Comparison of ENCODE assay signal across 18 cellular contexts in genomic region chr11:20102393-20102792, GRCh38. TPM values are rescaled to one million over a fixed set of nuclear protein-coding genes. Genes with fewer than 3 reads are reported as not detected.
"Had no signal": no experiment of that assay in that cellular context is flagged by ENCODE, and none has a peak within 500 bp of the region (broad histone marks: within the 10 kb centered on the region; RNA-seq: fewer than 3 reads in every experiment).

No MANE protein-coding gene starts in this region.

- H3K36me3 Mint-ChIP-seq: activated naive CD8-positive, alpha-beta T cell treated with anti-CD3 and anti-CD28 coated beads for 36 hours had no signal

- H3K4me3 ChIP-seq: colonic mucosa, gastrocnemius medialis had no signal

- H3K9me3 Mint-ChIP-seq: activated naive CD8-positive, alpha-beta T cell treated with anti-CD3 and anti-CD28 coated beads for 36 hours; activated T-cell treated with anti-CD3 and anti-CD28 coated beads, Interleukin-2, amount 50 U/mL, for 24 hours; nephron progenitor cell; stimulated activated naive CD8-positive, alpha-beta T cell treated with anti-CD3 and anti-CD28 coated beads, Interleukin-15, Interleukin-2, amounts not matched to agents 100 ng/mL and 50 ng/mL, for 24 hours had no signal

- H3K27ac ChIP-seq: colonic mucosa, gastrocnemius medialis had no signal

- DNase-seq: activated CD4-positive, alpha-beta T cell treated with anti-CD3 and anti-CD28 coated beads, Interleukin-2, amount 50 U/mL, for 4 hours; activated CD4-positive, CD25-positive, alpha-beta regulatory T cell treated with anti-CD3 and anti-CD28 coated beads, Interleukin-2, amount 50 U/mL, for 72 hours; activated gamma-delta T cell; activated naive CD8-positive, alpha-beta T cell treated with anti-CD3 and anti-CD28 coated beads for 36 hours; activated T-cell treated with anti-CD3 and anti-CD28 coated beads, Interleukin-2, amount 50 U/mL, for 24 hours; aorta; colonic mucosa; effector CD4-positive, alpha-beta T cell; gastrocnemius medialis; nephron progenitor cell; stimulated activated CD4-positive, alpha-beta T cell treated with anti-CD3 and anti-CD28 coated beads, Interleukin-15, amount 100 ng/mL, for 24 hours; stimulated activated CD4-positive, alpha-beta T cell treated with anti-CD3 and anti-CD28 coated beads, Interleukin-4, amount 100 ng/mL, for 24 hours; T-helper 2 cell had no signal

- H3K27me3 Mint-ChIP-seq: activated naive CD8-positive, alpha-beta T cell treated with anti-CD3 and anti-CD28 coated beads for 36 hours; activated T-cell treated with anti-CD3 and anti-CD28 coated beads, Interleukin-2, amount 50 U/mL, for 24 hours; stimulated activated naive CD8-positive, alpha-beta T cell treated with anti-CD3 and anti-CD28 coated beads, Interleukin-15, Interleukin-2, amounts not matched to agents 100 ng/mL and 50 ng/mL, for 24 hours had no signal

- ATAC-seq: gastrocnemius medialis had no signal

- H3K27ac Mint-ChIP-seq: activated naive CD8-positive, alpha-beta T cell treated with anti-CD3 and anti-CD28 coated beads for 36 hours; activated T-cell treated with anti-CD3 and anti-CD28 coated beads, Interleukin-2, amount 50 U/mL, for 24 hours; stimulated activated naive CD8-positive, alpha-beta T cell treated with anti-CD3 and anti-CD28 coated beads, Interleukin-15, Interleukin-2, amounts not matched to agents 100 ng/mL and 50 ng/mL, for 24 hours had no signal

- H3K4me3 Mint-ChIP-seq: activated naive CD8-positive, alpha-beta T cell treated with anti-CD3 and anti-CD28 coated beads for 36 hours; activated T-cell treated with anti-CD3 and anti-CD28 coated beads, Interleukin-2, amount 50 U/mL, for 24 hours; nephron progenitor cell; stimulated activated naive CD8-positive, alpha-beta T cell treated with anti-CD3 and anti-CD28 coated beads, Interleukin-15, Interleukin-2, amounts not matched to agents 100 ng/mL and 50 ng/mL, for 24 hours had no signal

RNA-seq across cellular contexts. Expression of gene DBX1, which starts 57.9 kb away (rescaled TPM):
- total RNA-seq: activated naive CD8-positive, alpha-beta T cell treated with anti-CD3 and anti-CD28 coated beads for 36 hours; aorta; bronchial epithelial cell; colonic mucosa; gastrocnemius medialis; lower leg skin; mesenteric fat pad; omental fat pad had no signal
